Comparison of ENCODE assay signal across 1 cellular context in genomic region chr12:71746983-71747611, GRCh38.
TF ChIP-seq lines count a peak whose summit lies in the region.

No MANE protein-coding gene starts in this region.

TF ChIP-seq in HepG2, 621 proteins besides CTCF, POLR2A, EP300 and RAD21 (continued from another document):
- TF ChIP-seq, protein P1, sequence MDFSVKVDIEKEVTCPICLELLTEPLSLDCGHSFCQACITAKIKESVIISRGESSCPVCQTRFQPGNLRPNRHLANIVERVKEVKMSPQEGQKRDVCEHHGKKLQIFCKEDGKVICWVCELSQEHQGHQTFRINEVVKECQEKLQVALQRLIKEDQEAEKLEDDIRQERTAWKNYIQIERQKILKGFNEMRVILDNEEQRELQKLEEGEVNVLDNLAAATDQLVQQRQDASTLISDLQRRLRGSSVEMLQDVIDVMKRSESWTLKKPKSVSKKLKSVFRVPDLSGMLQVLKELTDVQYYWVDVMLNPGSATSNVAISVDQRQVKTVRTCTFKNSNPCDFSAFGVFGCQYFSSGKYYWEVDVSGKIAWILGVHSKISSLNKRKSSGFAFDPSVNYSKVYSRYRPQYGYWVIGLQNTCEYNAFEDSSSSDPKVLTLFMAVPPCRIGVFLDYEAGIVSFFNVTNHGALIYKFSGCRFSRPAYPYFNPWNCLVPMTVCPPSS (IDR thresholded peaks at IDR 0.05): no peak
- TF ChIP-seq NFIB (CRISPR knock-in tag; IDR thresholded peaks at IDR 0.05; ENCODE audit: borderline replicate concordance): no peak
- TF ChIP-seq SMARCE1 (IDR thresholded peaks at IDR 0.05; ENCODE audit: borderline replicate concordance): no peak
- TF ChIP-seq ESRRA (CRISPR knock-in tag; IDR thresholded peaks at IDR 0.05; ENCODE audit: low read depth): no peak
- peak; percentile 30; the same call in 1 of the 2 replicates for TF ChIP-seq THAP11 (CRISPR knock-in tag; IDR thresholded peaks at IDR 0.05)
- no peak for TF ChIP-seq ZNF713 (CRISPR knock-in tag; IDR thresholded peaks at IDR 0.05)
- TF ChIP-seq NFAT5 (CRISPR knock-in tag; IDR thresholded peaks at IDR 0.05): no peak
- peak; percentile 72; the same call in 1 of the 2 replicates for TF ChIP-seq CEBPB (IDR thresholded peaks at IDR 0.05; ENCODE audit: borderline replicate concordance, low read depth, low read length)
- TF ChIP-seq ZNF34 (CRISPR knock-in tag; IDR thresholded peaks at IDR 0.05; ENCODE audit: borderline replicate concordance): no peak
